1 cellular context compared by ENCODE assay signal in genomic region chr16:88560722-88561484, GRCh38.
TF ChIP-seq lines count a peak whose summit lies in the region.

No MANE protein-coding gene starts in this region.

TF ChIP-seq in HepG2, 621 proteins besides CTCF, POLR2A, EP300 and RAD21 (continued from another document and continues in another):
- TF ChIP-seq AHDC1 (CRISPR knock-in tag; IDR thresholded peaks at IDR 0.05; ENCODE audit: borderline replicate concordance) (peak; percentile 93), PREB (CRISPR knock-in tag; IDR thresholded peaks at IDR 0.05) (peak; percentile 99), SIX4 (CRISPR knock-in tag; IDR thresholded peaks at IDR 0.05) (peak; percentile 97), ZFP36L1 (CRISPR knock-in tag; IDR thresholded peaks at IDR 0.05) (peak; percentile 99), DR1 (CRISPR knock-in tag; IDR thresholded peaks at IDR 0.05) (peak; percentile 81), ZNF142 (CRISPR knock-in tag; IDR thresholded peaks at IDR 0.05) (peak; percentile 97), ZNF407 (CRISPR knock-in tag; IDR thresholded peaks at IDR 0.05; ENCODE audit: not compliant biosample characterization) (peak; percentile 77), HNF4A (CRISPR knock-in tag; IDR thresholded peaks at IDR 0.05) (peak; percentile 40), IKZF4 (CRISPR knock-in tag; IDR thresholded peaks at IDR 0.05; ENCODE audit: borderline replicate concordance, low read depth, not compliant biosample characterization) (peak; percentile 99), LCORL (IDR thresholded peaks at IDR 0.05) (no peak), LCORL (CRISPR knock-in tag; IDR thresholded peaks at IDR 0.05) (peak; percentile 70), ZNF790 (CRISPR knock-in tag; IDR thresholded peaks at IDR 0.05; ENCODE audit: borderline replicate concordance) (peak; percentile 99), ZNF766 (CRISPR knock-in tag; IDR thresholded peaks at IDR 0.05; ENCODE audit: borderline replicate concordance) (peak; percentile 99), KLF11 (CRISPR knock-in tag; IDR thresholded peaks at IDR 0.05) (peak; percentile 100), ZNF777 (CRISPR knock-in tag; IDR thresholded peaks at IDR 0.05) (peak; percentile 90), ZGPAT (CRISPR knock-in tag; IDR thresholded peaks at IDR 0.05) (peak; percentile 92), LBX2 (CRISPR knock-in tag; IDR thresholded peaks at IDR 0.05; ENCODE audit: borderline replicate concordance) (peak; percentile 97; the same call in 1 of the 2 replicates), RBFOX2 (IDR thresholded peaks at IDR 0.05; ENCODE audit: low read depth, low read length) (no peak), PAXIP1 (CRISPR knock-in tag; conservative IDR thresholded peaks at IDR 0.05) (peak; percentile 66), ADNP (CRISPR knock-in tag; IDR thresholded peaks at IDR 0.05) (peak; percentile 70; the same call in 1 of the 2 replicates), XBP1 (CRISPR knock-in tag; IDR thresholded peaks at IDR 0.05) (peak; percentile 99), ZNF775 (CRISPR knock-in tag; IDR thresholded peaks at IDR 0.05; ENCODE audit: borderline replicate concordance) (peak; percentile 97), POLR2AphosphoS2 (IDR thresholded peaks at IDR 0.05; ENCODE audit: low read depth, low read length) (no peak), MIER3 (CRISPR knock-in tag; IDR thresholded peaks at IDR 0.05; ENCODE audit: borderline replicate concordance) (peak; percentile 99), IRF2 (CRISPR knock-in tag; IDR thresholded peaks at IDR 0.05) (peak; percentile 98), HOXA9 (CRISPR knock-in tag; IDR thresholded peaks at IDR 0.05; ENCODE audit: borderline replicate concordance) (peak; percentile 99), TARDBP (CRISPR knock-in tag; IDR thresholded peaks at IDR 0.05) (peak; percentile 71; the same call in 1 of the 2 replicates)
